13 cellular contexts compared by ENCODE assay signal in the genomic region with DNA sequence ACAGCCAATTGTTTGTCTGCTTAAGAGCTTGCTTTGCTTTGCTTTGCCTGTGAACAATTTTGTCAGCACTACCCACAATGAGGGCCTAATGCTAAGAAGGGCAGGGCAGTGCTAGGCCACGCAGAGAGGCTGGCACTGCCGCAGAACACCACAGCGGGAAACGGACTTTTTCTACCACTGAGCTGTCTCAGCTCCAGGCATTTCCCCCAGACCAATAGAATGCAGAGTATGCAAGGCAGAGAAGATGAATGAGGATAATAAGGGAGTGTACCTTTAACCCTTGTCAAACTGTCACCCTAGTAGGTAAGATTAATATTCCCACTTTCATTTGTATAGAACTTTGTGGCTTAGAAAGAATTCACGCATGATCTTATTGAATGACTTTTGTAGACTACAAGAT.
"Had no signal": no experiment of that assay in that cellular context is flagged by ENCODE, and none has a peak within 500 bp of the region (broad histone marks: within the 10 kb centered on the region; RNA-seq: fewer than 3 reads in every experiment).

No MANE protein-coding gene starts in this region.

- H2AFZ ChIP-seq: hepatocyte had no signal

- DNase-seq: activated CD4-positive, alpha-beta T cell treated with anti-CD3 and anti-CD28 coated beads, Interleukin-2, amount 50 U/mL, for 4 hours; activated gamma-delta T cell; amniotic stem cell; body of pancreas; colonic mucosa; left lung; ovary; stimulated activated CD8-positive, alpha-beta memory T cell treated with anti-CD3 and anti-CD28 coated beads, Interleukin-4, amount 100 ng/mL, for 48 hours; stimulated activated naive CD4-positive, alpha-beta T cell had no signal

- H3K36me3 ChIP-seq: colonic mucosa, esophagus muscularis mucosa, left lung, ovary had no signal

- H3K27ac ChIP-seq: body of pancreas, colonic mucosa, esophagus muscularis mucosa, hepatocyte, left lung, ovary had no signal

- H3K4me1 ChIP-seq: body of pancreas had no signal

- H3K27me3 ChIP-seq: body of pancreas, colonic mucosa, esophagus muscularis mucosa, hepatocyte, left lung, ovary had no signal

- H3K4me2 ChIP-seq: hepatocyte had no signal

- H3K4me3 ChIP-seq: body of pancreas, colonic mucosa, esophagus muscularis mucosa, hepatocyte, left lung, ovary had no signal

- H3K9me3 ChIP-seq: body of pancreas, colonic mucosa, esophagus muscularis mucosa, ovary had no signal

- ATAC-seq: body of pancreas; left lung; naive thymus-derived CD8-positive, alpha-beta T cell; sciatic nerve had no signal
